ENCODE assay signal across 1 cellular context in genomic region chr11:112048256-112048655, GRCh38. TPM values are rescaled to one million over a fixed set of nuclear protein-coding genes. Genes with fewer than 3 reads are reported as not detected.
"Had no signal": no experiment of that assay in that cellular context is flagged by ENCODE, and none has a peak within 500 bp of the region (broad histone marks: within the 10 kb centered on the region; RNA-seq: fewer than 3 reads in every experiment).

No MANE protein-coding gene starts in this region.

RNA-seq across cellular contexts. Expression of gene PIH1D2, which starts 25.6 kb away (rescaled TPM):
- total RNA-seq: naive thymus-derived CD8-positive, alpha-beta T cell had no signal
